22 cellular contexts compared by ENCODE assay signal in genomic region chr20:40606660-40607059, GRCh38.
DNase-seq lines count a peak whose midpoint lies in the region; ATAC-seq, FAIRE-seq and TF ChIP-seq lines count a peak whose summit lies in the region.
"Had no signal": no experiment of that assay in that cellular context is flagged by ENCODE, and none has a peak within 500 bp of the region (broad histone marks: within the 10 kb centered on the region; RNA-seq: fewer than 3 reads in every experiment).

No MANE protein-coding gene starts in this region.

- H2BK15ac ChIP-seq in H1 (ENCODE audit: low read length) = no peak overlapping the region

- H3K4me1 ChIP-seq in GM23338 (ENCODE audit: insufficient read depth) = no peaks in the 10 kb centered on the region
- H3K4me1 ChIP-seq in RWPE2 (ENCODE audit: insufficient read depth, poor library complexity, severe bottlenecking) = no peaks in the 10 kb centered on the region
- H3K4me1 ChIP-seq in H1 (replicated peaks in 1 of 4; ENCODE audit: control insufficient read depth in 3 of 4, insufficient read depth in 4 of 4, low read length in 3 of 4) = no peaks in the 10 kb centered on the region

- H3K27me3 Mint-ChIP-seq in GM23338 (ENCODE audit: insufficient read depth, low read depth, poor library complexity) (no peaks in the 10 kb centered on the region), nephron (ENCODE audit: low read depth) (peaks cover 9% of the 10 kb centered on the region), type B pancreatic cell (peaks cover 2% of the 10 kb centered on the region)

- CTCF ChIA-PET in H1 (lab: Charles Lee; ENCODE audit: partially characterized antibody) = interaction anchor here (0.6 to 1.4 kb wide), 5 partner anchors 14 to 733 kb away, joined by 3 to 5 read pairs (median 4); no protein-coding TSS in a partner anchor

- H3K4ac ChIP-seq in H1 (replicated peaks; ENCODE audit: insufficient read length, low read depth, low read length) = no peak overlapping the region

- H3K4me3 Mint-ChIP-seq in GM23338 (no peak overlapping the region), nephron (no peak overlapping the region), type B pancreatic cell (no peak overlapping the region)
- H3K4me3 Mint-ChIP-seq: CD4-positive, CD25-positive, alpha-beta regulatory T cell had no signal

- H2BK120ac ChIP-seq in H1 (replicated peaks; ENCODE audit: low read depth, low read length) = no peak overlapping the region

- TF ChIP-seq RAD21 in H1 (IDR thresholded peaks at IDR 0.05 in 1 of 2, conservative IDR thresholded peaks at IDR 0.05 in 1 of 2; ENCODE audit: low read depth in 2 of 2, low read length in 2 of 2) = peak; percentile 33 to 34; a peak in 3 of 4 replicates

- DNase-seq in GM23338 (ENCODE audit: low spot score) (peak; percentile 34), RWPE2 (ENCODE audit: low spot score) (no peak), H1 (ENCODE audit: low read depth in 1 of 2, low spot score in 2 of 2) (no peak), superior temporal gyrus (ENCODE audit: extremely low spot score) (no peak), type B pancreatic cell (ENCODE audit: extremely low spot score, unreplicated experiment) (no peak), GF-D8 (lab: John Stamatoyannopoulos, UW) (no peak)
- DNase-seq: ACHN; CD4-positive, CD25-positive, alpha-beta regulatory T cell; DND-41; GDM1; IMR-90; Karpas-422; NCI-H1105; NCI-H1694; NCI-H510A treated with DMSO at 0.1 percent for 48 hours; NCI-H82; Right ventricle myocardium superior had no signal

- H2BK5ac ChIP-seq in H1 (ENCODE audit: low read depth, low read length) = no peak overlapping the region

- WGBS in H1 (ENCODE audit: extremely low coverage in 1 of 2, insufficient coverage in 1 of 2, insufficient read length in 1 of 2, insufficient replicate concordance in 2 of 2, low coverage in 1 of 2, low lambda C conversion rate in 2 of 2, missing lambda C conversion rate in 1 of 2), 2 experiments = 63% methylated on average over 2 of the region's 2 CpGs; no CpG with 5 or more reads in 1 of the 2 experiments

- FAIRE-seq in H1 (lab: Jason Lieb, UNC) = no peak
- FAIRE-seq: D721Med, H54 had no signal

- peak; percentile 36 to 37; a peak in 3 of 4 replicates for TF ChIP-seq CTCF in GM23338 (conservative IDR thresholded peaks at IDR 0.05; ENCODE audit: low read depth in 2 of 2)
- TF ChIP-seq CTCF in RWPE2 (IDR thresholded peaks at IDR 0.05; ENCODE audit: poor library complexity, severe bottlenecking) = peak; percentile 43
- TF ChIP-seq CTCF in H1 (IDR thresholded peaks at IDR 0.05; ENCODE audit: control extremely low read depth in 1 of 3, insufficient read depth in 1 of 3, low read depth in 1 of 3, low read length in 3 of 3) = peak; percentile 5 to 36 (median 17); a peak in 2 of 4 replicates
- TF ChIP-seq CTCF in nephron (IDR thresholded peaks at IDR 0.05; ENCODE audit: unreplicated experiment in 3 of 3) = no peak
- TF ChIP-seq CTCF in type B pancreatic cell (conservative IDR thresholded peaks at IDR 0.05) = no peak

- no peak overlapping the region for H2BK20ac ChIP-seq in H1 (ENCODE audit: low read length)

- no peak overlapping the region for H3K27ac Mint-ChIP-seq in GM23338
- H3K27ac Mint-ChIP-seq in nephron = peak overlapping the region in 2 of 3 experiments; percentile 28 to 36
- no peak overlapping the region for H3K27ac Mint-ChIP-seq in type B pancreatic cell
- H3K27ac Mint-ChIP-seq: CD4-positive, CD25-positive, alpha-beta regulatory T cell had no signal

- POLR2A ChIA-PET in H1 (lab: Charles Lee; ENCODE audit: partially characterized antibody) = interaction anchor here (1.2 kb wide), 1 partner anchor 13 kb away, joined by 3 read pairs; no protein-coding TSS in a partner anchor

- H3K27ac ChIP-seq in GM23338 (ENCODE audit: low read depth) (no peak overlapping the region), RWPE2 (ENCODE audit: poor library complexity, severe bottlenecking) (no peak overlapping the region), H1 (ENCODE audit: low read depth, low read length) (no peak overlapping the region)
- H3K27ac ChIP-seq: SK-N-MC had no signal

- H2AK5ac ChIP-seq in H1 (ENCODE audit: low read depth, low read length) = no peak overlapping the region

- no peak overlapping the region for H4K5ac ChIP-seq in H1 (ENCODE audit: insufficient read length, low read depth, low read length)

- H3F3A ChIP-seq in GM23338 (replicated peaks; ENCODE audit: low read depth) = no peaks in the 10 kb centered on the region

- no peaks in the 10 kb centered on the region for H3K79me1 ChIP-seq in H1 (ENCODE audit: low read depth, low read length)

- H3K56ac ChIP-seq in H1 (replicated peaks; ENCODE audit: insufficient read length, low read depth, low read length) = no peak overlapping the region

- H3K18ac ChIP-seq in H1 (ENCODE audit: extremely low read depth, low read length) = no peak overlapping the region

- no peak overlapping the region for H2BK12ac ChIP-seq in H1 (ENCODE audit: low read depth, low read length)

- no peak overlapping the region for H3K4me2 ChIP-seq in GM23338
- H3K4me2 ChIP-seq in H1 (ENCODE audit: insufficient read depth in 1 of 2, low read depth in 2 of 2, low read length in 2 of 2) = no peak overlapping the region

- H3K36me3 ChIP-seq in GM23338 (ENCODE audit: insufficient read depth) (no peaks in the 10 kb centered on the region), RWPE2 (ENCODE audit: low read depth) (no peaks in the 10 kb centered on the region), H1 (ENCODE audit: control insufficient read depth in 2 of 4, insufficient read depth in 4 of 4, low read length in 3 of 4) (no peaks in the 10 kb centered on the region)

- peaks cover 3% of the 10 kb centered on the region; the same call in 1 of the 3 replicates for H3K4me1 Mint-ChIP-seq in GM23338
- H3K4me1 Mint-ChIP-seq in nephron = no peaks in the 10 kb centered on the region
- H3K4me1 Mint-ChIP-seq in type B pancreatic cell (ENCODE audit: unreplicated experiment) = no peaks in the 10 kb centered on the region
- H3K4me1 Mint-ChIP-seq: CD4-positive, CD25-positive, alpha-beta regulatory T cell had no signal

- no peaks in the 10 kb centered on the region for H3K36me3 Mint-ChIP-seq in GM23338 (ENCODE audit: low read depth)
- H3K36me3 Mint-ChIP-seq in nephron (ENCODE audit: low read depth) = no peaks in the 10 kb centered on the region
- no peaks in the 10 kb centered on the region for H3K36me3 Mint-ChIP-seq in type B pancreatic cell
- H3K36me3 Mint-ChIP-seq: CD4-positive, CD25-positive, alpha-beta regulatory T cell had no signal

- H3K14ac ChIP-seq in H1 (ENCODE audit: insufficient read length) = no peak overlapping the region

- H3K27me3 ChIP-seq in GM23338 (ENCODE audit: insufficient read depth) = no peaks in the 10 kb centered on the region
- H3K27me3 ChIP-seq in RWPE2 (ENCODE audit: insufficient read depth, poor library complexity, severe bottlenecking) = no peaks in the 10 kb centered on the region
- no peaks in the 10 kb centered on the region for H3K27me3 ChIP-seq in H1 (replicated peaks in 1 of 4; ENCODE audit: control insufficient read depth in 3 of 4, extremely low read depth in 1 of 4, insufficient read depth in 3 of 4, low read length in 3 of 4)

- no peaks in the 10 kb centered on the region for H3K9me3 Mint-ChIP-seq in GM23338
- H3K9me3 Mint-ChIP-seq in nephron = no peaks in the 10 kb centered on the region
- H3K9me3 Mint-ChIP-seq in type B pancreatic cell = no peaks in the 10 kb centered on the region

- H2AFZ ChIP-seq in GM23338 (no peak overlapping the region), H1 (ENCODE audit: low read length) (peak overlapping the region; percentile 66)

- H4K8ac ChIP-seq in H1 (ENCODE audit: extremely low read depth, insufficient read depth, low read length) = no peak overlapping the region

- ATAC-seq in GM23338 (peak; percentile 69), RWPE2 (ENCODE audit: low read depth) (peak; percentile 38)
- ATAC-seq: Panc1 had no signal

- no peaks in the 10 kb centered on the region for H3K23me2 ChIP-seq in H1 (ENCODE audit: low read depth, low read length)

- no peak overlapping the region for H3K9ac ChIP-seq in H1 (replicated peaks in 1 of 4; ENCODE audit: extremely low read depth in 1 of 4, low read depth in 3 of 4, low read length in 3 of 4)

- H3K79me2 ChIP-seq in GM23338 (replicated peaks; ENCODE audit: insufficient read depth) = no peaks in the 10 kb centered on the region
- no peaks in the 10 kb centered on the region for H3K79me2 ChIP-seq in H1 (ENCODE audit: control insufficient read depth in 1 of 2, insufficient read depth in 2 of 2, low read length in 2 of 2)

- H3K9me3 ChIP-seq in RWPE2 (ENCODE audit: severe bottlenecking) (no peaks in the 10 kb centered on the region), H1 (ENCODE audit: insufficient read depth in 2 of 2, low read depth in 1 of 2, low read length in 1 of 2) (no peaks in the 10 kb centered on the region)

- TF ChIP-seq POLR2A in H1 (IDR thresholded peaks at IDR 0.05; ENCODE audit: control extremely low read depth in 1 of 2, low read depth in 2 of 2, low read length in 2 of 2) = no peak

- H3K23ac ChIP-seq in H1 (ENCODE audit: insufficient read length) = no peak overlapping the region

- H3K4me3 ChIP-seq in GM23338 (no peak overlapping the region), RWPE2 (ENCODE audit: severe bottlenecking) (no peak overlapping the region), H1 (ENCODE audit: extremely low read depth in 1 of 4, insufficient read depth in 2 of 4, low read depth in 3 of 4, low read length in 4 of 4) (no peak overlapping the region)
- H3K4me3 ChIP-seq: SK-N-MC had no signal

- no peak for TF ChIP-seq EP300 in H1 (IDR thresholded peaks at IDR 0.05; ENCODE audit: borderline replicate concordance in 1 of 2, low read depth in 2 of 2, low read length in 2 of 2)

- H3K9me2 ChIP-seq in GM23338 (ENCODE audit: insufficient read depth) = no peaks in the 10 kb centered on the region

- H4K20me1 ChIP-seq in GM23338 (replicated peaks; ENCODE audit: insufficient read depth) = no peaks in the 10 kb centered on the region
- H4K20me1 ChIP-seq in H1 (replicated peaks in 1 of 2; ENCODE audit: control insufficient read depth in 1 of 2, insufficient read depth in 2 of 2, low read length in 2 of 2) = no peaks in the 10 kb centered on the region

- H4K91ac ChIP-seq in H1 (replicated peaks; ENCODE audit: insufficient read length, low read length) = no peak overlapping the region

TF ChIP-seq in GM23338, 12 proteins besides CTCF, POLR2A, EP300 and RAD21 (continues in another document):
- TF ChIP-seq EZH2 (IDR thresholded peaks at IDR 0.05; ENCODE audit: low read depth, unreplicated experiment) (no peak), EZH2phosphoT487 (IDR thresholded peaks at IDR 0.05; ENCODE audit: unreplicated experiment) (no peak), ZNF114 (CRISPR knock-in tag; IDR thresholded peaks at IDR 0.05) (no peak), NANOG (IDR thresholded peaks at IDR 0.05; ENCODE audit: borderline replicate concordance) (no peak), STAT1 (IDR thresholded peaks at IDR 0.05; ENCODE audit: unreplicated experiment) (no peak)

TF ChIP-seq in H1, 55 proteins besides CTCF, POLR2A, EP300 and RAD21 (continues in another document):
- TF ChIP-seq SRF (IDR thresholded peaks at IDR 0.05; ENCODE audit: low read depth, low read length) = no peak
- TF ChIP-seq KDM5A (IDR thresholded peaks at IDR 0.05; ENCODE audit: low read length) = no peak
- TF ChIP-seq JUND (IDR thresholded peaks at IDR 0.05; ENCODE audit: low read length) = no peak

Comparison
In these comparisons a context has a peak if more than half of its experiments do, and no peak if none do; other contexts are left out.
1. H3K27ac Mint-ChIP-seq: peak in nephron (2 of 3); none in GM23338 (single experiment) and type B pancreatic cell (single experiment).
2. CTCF ChIP-seq: peak in GM23338 (2 of 2), RWPE2 (single experiment) and H1 (3 of 3); none in nephron (0 of 3) and type B pancreatic cell (single experiment).